In the genomic region with DNA sequence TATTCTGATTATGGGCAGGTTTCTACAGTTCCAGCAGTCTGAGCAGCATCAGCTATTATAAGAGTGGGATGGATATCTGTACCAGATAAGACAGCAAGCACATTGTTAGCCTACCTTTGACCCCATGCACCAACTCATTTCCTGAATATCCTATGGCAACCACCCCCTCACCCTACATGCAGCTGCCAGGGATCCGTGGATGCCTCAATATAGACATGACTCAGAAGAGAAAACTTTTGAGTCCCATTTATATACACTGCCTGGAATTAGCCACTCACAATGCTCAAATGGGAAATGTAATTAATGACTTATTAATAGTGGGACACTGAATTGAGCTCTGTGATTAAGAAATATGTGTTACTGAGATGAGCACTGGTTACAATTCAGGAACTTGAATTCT, we compare ENCODE assay signal across 9 cellular contexts.
DNase-seq lines count a peak whose midpoint lies in the region; ATAC-seq and TF ChIP-seq lines count a peak whose summit lies in the region.
"Had no signal": no experiment of that assay in that cellular context is flagged by ENCODE, and none has a peak within 500 bp of the region (broad histone marks: within the 10 kb centered on the region; RNA-seq: fewer than 3 reads in every experiment).

No MANE protein-coding gene starts in this region.

- no peaks in the 10 kb centered on the region for H3K27me3 Mint-ChIP-seq in nephron (ENCODE audit: low read depth)

- no peak for TF ChIP-seq POLR2A in NB4 (IDR thresholded peaks at IDR 0.05; ENCODE audit: extremely low read depth, insufficient read length)

- H3K4me3 Mint-ChIP-seq in nephron = no peak overlapping the region

- no peak for ATAC-seq in HG02884 (IDR thresholded peaks at IDR 0.05; ENCODE audit: unreplicated experiment)

- peaks cover 3% of the 10 kb centered on the region for H3K9me3 Mint-ChIP-seq in nephron

- peak; percentile 20 for DNase-seq in DMS53 treated with DMSO at 0.1 percent for 48 hours (lab: John Stamatoyannopoulos, UW; ENCODE audit: unreplicated experiment)
- DNase-seq in NB4 (ENCODE audit: low read depth) = peak; percentile 11
- DNase-seq in dermis blood vessel endothelial cell = peak; percentile 93
- DNase-seq in cerebellar nuclear complex (lab: John Stamatoyannopoulos, UW) = no peak
- no peak for DNase-seq in SK-N-DZ (ENCODE audit: low spot score)
- DNase-seq in activated CD4-positive, CD25-positive, alpha-beta regulatory T cell (lab: John Stamatoyannopoulos, UW) = no peak
- DNase-seq: activated gamma-delta T cell treated with Interleukin-2 at 50 U/mL for 16 hours had no signal

- peaks cover 55% of the 10 kb centered on the region for H3K36me3 Mint-ChIP-seq in nephron (ENCODE audit: low read depth)

- H3K4me1 Mint-ChIP-seq in nephron = peaks cover 6% of the 10 kb centered on the region

- H3K27ac Mint-ChIP-seq in nephron = peak overlapping the region in 2 of 3 experiments; percentile 24 to 79

- TF ChIP-seq CTCF in NB4 (IDR thresholded peaks at IDR 0.05; ENCODE audit: low read depth, low read length) (no peak), nephron (IDR thresholded peaks at IDR 0.05; ENCODE audit: unreplicated experiment in 3 of 3) (no peak)

- H3K4me3 ChIP-seq in NB4 (ENCODE audit: low read depth, low read length) = no peak overlapping the region

Comparison
In these comparisons a context has a peak if more than half of its experiments do, and no peak if none do; other contexts are left out.
1. DNase-seq: peak in DMS53 treated with DMSO at 0.1 percent for 48 hours (single experiment), NB4 (single experiment) and dermis blood vessel endothelial cell (single experiment); none in cerebellar nuclear complex (0 of 2), SK-N-DZ (single experiment) and activated CD4-positive, CD25-positive, alpha-beta regulatory T cell (0 of 4).